In the genomic region with DNA sequence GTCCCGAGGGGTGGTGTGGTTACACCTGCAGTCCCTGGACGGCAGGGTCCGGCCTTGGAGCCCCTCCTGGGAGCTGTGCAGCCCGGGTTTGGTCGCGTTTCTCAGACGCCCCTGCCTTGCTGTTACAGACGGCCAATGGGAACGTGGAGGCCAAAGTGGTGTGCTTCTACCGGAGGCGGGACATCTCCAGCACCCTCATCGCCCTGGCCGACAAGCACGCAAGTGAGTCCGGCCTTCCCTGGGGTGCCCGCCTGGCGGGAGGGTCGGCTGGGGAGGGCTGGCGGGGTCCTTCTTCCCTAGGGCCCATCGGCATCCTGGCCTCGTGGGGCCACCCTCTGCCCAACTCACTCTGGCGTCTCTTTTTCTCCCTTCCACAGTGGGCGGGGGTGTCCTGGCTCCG, we compare ENCODE assay signal across 1 cellular context.
TF ChIP-seq lines count a peak whose summit lies in the region.

No MANE protein-coding gene starts in this region.

TF ChIP-seq in HEK293, 187 proteins besides CTCF, POLR2A, EP300 and RAD21:
- TF ChIP-seq, protein P1, sequence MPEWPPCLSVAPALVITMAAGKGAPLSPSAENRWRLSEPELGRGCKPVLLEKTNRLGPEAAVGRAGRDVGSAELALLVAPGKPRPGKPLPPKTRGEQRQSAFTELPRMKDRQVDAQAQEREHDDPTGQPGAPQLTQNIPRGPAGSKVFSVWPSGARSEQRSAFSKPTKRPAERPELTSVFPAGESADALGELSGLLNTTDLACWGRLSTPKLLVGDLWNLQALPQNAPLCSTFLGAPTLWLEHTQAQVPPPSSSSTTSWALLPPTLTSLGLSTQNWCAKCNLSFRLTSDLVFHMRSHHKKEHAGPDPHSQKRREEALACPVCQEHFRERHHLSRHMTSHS (tag by site-specific recombination; IDR thresholded peaks at IDR 0.05), result no peak
